14 cellular contexts compared by ENCODE assay signal in genomic region chr13:43579321-43579720, GRCh38.
DNase-seq lines count a peak whose midpoint lies in the region; ATAC-seq and TF ChIP-seq lines count a peak whose summit lies in the region.
"Had no signal": no experiment of that assay in that cellular context is flagged by ENCODE, and none has a peak within 500 bp of the region (broad histone marks: within the 10 kb centered on the region; RNA-seq: fewer than 3 reads in every experiment).

No MANE protein-coding gene starts in this region.

- no peaks in the 10 kb centered on the region for H3K36me3 ChIP-seq in heart left ventricle
- no peaks in the 10 kb centered on the region for H3K36me3 ChIP-seq in mesenchymal stem cell (ENCODE audit: control insufficient read depth in 1 of 2, insufficient read depth in 2 of 2, low read depth in 1 of 2, low read length in 2 of 2)
- H3K36me3 ChIP-seq: BLaER1 had no signal

- no peak overlapping the region for H2AK5ac ChIP-seq in mesenchymal stem cell (ENCODE audit: low read length, severe bottlenecking)

- peak overlapping the region; percentile 80 for H3K27ac ChIP-seq in cingulate gyrus (ENCODE audit: low read depth, low read length)
- H3K27ac ChIP-seq in layer of hippocampus (ENCODE audit: low read depth, low read length) = peak overlapping the region; percentile 75
- H3K27ac ChIP-seq in substantia nigra (ENCODE audit: low read depth, low read length, poor library complexity, severe bottlenecking) = peak overlapping the region; percentile 86
- H3K27ac ChIP-seq in heart left ventricle = no peak overlapping the region
- H3K27ac ChIP-seq in mesenchymal stem cell (ENCODE audit: low read length, poor library complexity, severe bottlenecking) = no peak overlapping the region
- H3K27ac ChIP-seq: 22Rv1, BLaER1, HL-60 had no signal

- H3K79me1 ChIP-seq in mesenchymal stem cell (replicated peaks; ENCODE audit: low read length, poor library complexity, severe bottlenecking) = no peaks in the 10 kb centered on the region

- H3K9me3 ChIP-seq in heart left ventricle = no peaks in the 10 kb centered on the region
- no peaks in the 10 kb centered on the region for H3K9me3 ChIP-seq in mesenchymal stem cell (ENCODE audit: control insufficient read depth, low read length)
- H3K9me3 ChIP-seq: BLaER1 had no signal

- no peak overlapping the region for H3K4me3 ChIP-seq in heart left ventricle
- no peak overlapping the region for H3K4me3 ChIP-seq in mesenchymal stem cell (ENCODE audit: insufficient read depth in 1 of 2, low read depth in 1 of 2, low read length in 2 of 2)
- H3K4me3 ChIP-seq: BLaER1 had no signal

- H2BK12ac ChIP-seq in mesenchymal stem cell (ENCODE audit: low read length in 2 of 2) = no peak overlapping the region

- no peak overlapping the region for H2BK120ac ChIP-seq in mesenchymal stem cell (ENCODE audit: low read depth, low read length)

- no peak for TF ChIP-seq POLR2A in heart left ventricle (IDR thresholded peaks at IDR 0.05)

- intact Hi-C loops in heart left ventricle (cut with DNase I) = no loop called here

- H3K36me3 Mint-ChIP-seq in progenitor cell of endocrine pancreas (ENCODE audit: insufficient read depth) = no peaks in the 10 kb centered on the region
- H3K36me3 Mint-ChIP-seq: CD8-positive, alpha-beta memory T cell had no signal

- no peaks in the 10 kb centered on the region for H3K9me3 Mint-ChIP-seq in progenitor cell of endocrine pancreas (ENCODE audit: low read depth)
- H3K9me3 Mint-ChIP-seq: HFFc6 had no signal

- H2BK5ac ChIP-seq in mesenchymal stem cell (ENCODE audit: low read depth, low read length, poor library complexity, severe bottlenecking) = no peak overlapping the region

- no peaks in the 10 kb centered on the region for H3K4me1 Mint-ChIP-seq in progenitor cell of endocrine pancreas (ENCODE audit: low read depth)
- H3K4me1 Mint-ChIP-seq: CD8-positive, alpha-beta memory T cell had no signal

- H3K23ac ChIP-seq in mesenchymal stem cell (ENCODE audit: low read length in 2 of 2) = no peak overlapping the region

- no peak overlapping the region for H3K4me2 ChIP-seq in mesenchymal stem cell (ENCODE audit: low read length, poor library complexity, severe bottlenecking)
- H3K4me2 ChIP-seq: BLaER1 had no signal

- no peak overlapping the region for H3K4ac ChIP-seq in mesenchymal stem cell (ENCODE audit: low read depth in 1 of 2, low read length in 2 of 2)

- DNase-seq in Ammon's horn (ENCODE audit: low spot score) (peak; percentile 73), substantia nigra (lab: John Stamatoyannopoulos, UW) (peak in 1 of 49 donors; percentile 52), heart left ventricle (no peak), progenitor cell of endocrine pancreas (ENCODE audit: low spot score, unreplicated experiment) (no peak), mesenchymal stem cell (no peak)
- DNase-seq: CD8-positive, alpha-beta memory T cell; HCEC 1CT; HFFc6 had no signal

- H3K9ac ChIP-seq in mesenchymal stem cell (ENCODE audit: low read length) = no peak overlapping the region
- H3K9ac ChIP-seq: BLaER1 had no signal

- H3K27ac Mint-ChIP-seq in progenitor cell of endocrine pancreas = no peak overlapping the region
- H3K27ac Mint-ChIP-seq: HFFc6 had no signal

- no peaks in the 10 kb centered on the region for H3K27me3 Mint-ChIP-seq in progenitor cell of endocrine pancreas

- no peak overlapping the region for H3K14ac ChIP-seq in mesenchymal stem cell (ENCODE audit: low read length in 2 of 2)

- no peak for ATAC-seq in heart left ventricle
- ATAC-seq in HG03571 (IDR thresholded peaks at IDR 0.05; ENCODE audit: unreplicated experiment) = no peak

- no peak for TF ChIP-seq CTCF in heart left ventricle (IDR thresholded peaks at IDR 0.05)
- no peak for TF ChIP-seq CTCF in progenitor cell of endocrine pancreas (IDR thresholded peaks at IDR 0.05; ENCODE audit: unreplicated experiment)

- H2BK15ac ChIP-seq in mesenchymal stem cell (ENCODE audit: low read depth, poor library complexity, severe bottlenecking) = no peak overlapping the region

- no peak overlapping the region for H2AFZ ChIP-seq in mesenchymal stem cell (ENCODE audit: low read depth, low read length)

- H3K27me3 ChIP-seq in layer of hippocampus (ENCODE audit: control insufficient read depth, insufficient read depth, low read length) = no peaks in the 10 kb centered on the region
- H3K27me3 ChIP-seq in heart left ventricle = no peaks in the 10 kb centered on the region
- H3K27me3 ChIP-seq in mesenchymal stem cell (ENCODE audit: control insufficient read depth in 1 of 2, insufficient read depth in 1 of 2, low read length in 2 of 2) = no peaks in the 10 kb centered on the region
- H3K27me3 ChIP-seq: BLaER1 had no signal

- no peak overlapping the region for H4K91ac ChIP-seq in mesenchymal stem cell (ENCODE audit: low read length)

- no peak overlapping the region for H3K4me3 Mint-ChIP-seq in progenitor cell of endocrine pancreas (ENCODE audit: low read depth)
- H3K4me3 Mint-ChIP-seq: CD8-positive, alpha-beta memory T cell; HFFc6 had no signal

- no peak overlapping the region for H4K8ac ChIP-seq in mesenchymal stem cell (ENCODE audit: low read length)

- H3K4me1 ChIP-seq in heart left ventricle (peaks cover 0 to 8% (median 0%) of the 10 kb centered on the region in 12 donors), mesenchymal stem cell (ENCODE audit: control insufficient read depth, insufficient read depth, low read depth, low read length) (no peaks in the 10 kb centered on the region)

- no peak overlapping the region for H3K18ac ChIP-seq in mesenchymal stem cell (ENCODE audit: low read depth in 1 of 2, low read length in 2 of 2)

Comparison
In these comparisons a context has a peak if more than half of its experiments do, and no peak if none do; other contexts are left out.
1. H3K27ac ChIP-seq: peak in cingulate gyrus (single experiment), layer of hippocampus (single experiment) and substantia nigra (single experiment); none in heart left ventricle (0 of 12) and mesenchymal stem cell (single experiment).